ENCODE assay signal across 9 cellular contexts in genomic region chr12:79692249-79692619, GRCh38. TPM values are rescaled to one million over a fixed set of nuclear protein-coding genes. Genes with fewer than 3 reads are reported as not detected.
DNase-seq lines count a peak whose midpoint lies in the region; ATAC-seq and TF ChIP-seq lines count a peak whose summit lies in the region.
"Had no signal": no experiment of that assay in that cellular context is flagged by ENCODE, and none has a peak within 500 bp of the region (broad histone marks: within the 10 kb centered on the region; RNA-seq: fewer than 3 reads in every experiment).

No MANE protein-coding gene starts in this region.

- CTCF ChIA-PET in CD8-positive, alpha-beta memory T cell (lab: Charles Lee), result no interaction called here
- CTCF ChIA-PET in RWPE1 (lab: Yijun Ruan, JAX), result interaction anchor here (0.6 to 1.0 kb wide), 3 partner anchors 59 to 1086 kb away, joined by 3 to 4 read pairs (median 3); no protein-coding TSS in a partner anchor

- no peak overlapping the region for H2BK12ac ChIP-seq in neuronal stem cell (ENCODE audit: low read length)

- peak overlapping the region in 1 of 8 donors; percentile 23 for H3K27ac Mint-ChIP-seq in CD8-positive, alpha-beta memory T cell

- no peaks in the 10 kb centered on the region for H3K36me3 ChIP-seq in CD8-positive, alpha-beta memory T cell (ENCODE audit: insufficient read depth, low read length)
- H3K36me3 ChIP-seq in esophagus muscularis mucosa (no peaks in the 10 kb centered on the region), neuronal stem cell (replicated peaks in 1 of 2; ENCODE audit: control insufficient read depth in 2 of 2, insufficient read depth in 2 of 2, low read length in 2 of 2) (no peaks in the 10 kb centered on the region)

- H3K4me1 ChIP-seq in CD8-positive, alpha-beta memory T cell (ENCODE audit: insufficient read depth, low read length), result peaks cover 10% of the 10 kb centered on the region
- peaks cover 0 to 31% (median 20%) of the 10 kb centered on the region in 4 donors for H3K4me1 ChIP-seq in esophagus muscularis mucosa
- peaks cover 0 to 2% of the 10 kb centered on the region in 2 donors for H3K4me1 ChIP-seq in neuronal stem cell (ENCODE audit: control insufficient read depth in 2 of 2, insufficient read depth in 1 of 2, low read depth in 1 of 2, low read length in 2 of 2)

- peaks cover 14% of the 10 kb centered on the region for H3K27me3 ChIP-seq in CD8-positive, alpha-beta memory T cell (ENCODE audit: insufficient read depth, low read length, poor library complexity, severe bottlenecking)
- H3K27me3 ChIP-seq in esophagus muscularis mucosa (no peaks in the 10 kb centered on the region), neuronal stem cell (ENCODE audit: control insufficient read depth in 3 of 3, insufficient read depth in 3 of 3, low read depth in 1 of 3, low read length in 3 of 3) (no peaks in the 10 kb centered on the region)

- peaks cover 2% of the 10 kb centered on the region for H3K79me1 ChIP-seq in neuronal stem cell (ENCODE audit: low read depth, low read length)

- no peak overlapping the region for H2AK5ac ChIP-seq in neuronal stem cell (ENCODE audit: low read depth, low read length)

- intact Hi-C loops in esophagus muscularis mucosa (cut with DNase I) (loop anchor here (5.0 kb wide), 1 partner anchor 240 kb away; no protein-coding TSS in a partner anchor), Right ventricle myocardium superior (cut with DNase I) (no loop called here)

- no peak overlapping the region for H2BK15ac ChIP-seq in neuronal stem cell (ENCODE audit: low read length)

- TF ChIP-seq CTCF in RWPE1 (conservative IDR thresholded peaks at IDR 0.05; ENCODE audit: low read depth) (no peak), esophagus muscularis mucosa (IDR thresholded peaks at IDR 0.05) (no peak)

- no peak for DNase-seq in CD8-positive, alpha-beta memory T cell
- DNase-seq in RWPE1 (ENCODE audit: low spot score) (no peak), esophagus muscularis mucosa (ENCODE audit: extremely low spot score) (no peak), neuronal stem cell (ENCODE audit: low spot score) (no peak), Right ventricle myocardium superior (no peak)
- DNase-seq in activated CD4-positive, alpha-beta T cell treated with anti-CD3 and anti-CD28 coated beads for 1 hour, result no peak
- no peak for DNase-seq in activated CD4-positive, alpha-beta T cell treated with anti-CD3 and anti-CD28 coated beads, Interleukin-2, amount 50 U/mL, for 4 hours
- DNase-seq: NCI-H1436 treated with DMSO at 0.1 percent for 48 hours had no signal

- peaks cover 10 to 28% (median 25%) of the 10 kb centered on the region in 3 donors for H3K4me1 Mint-ChIP-seq in CD8-positive, alpha-beta memory T cell

- peak overlapping the region in 6 of 7 donors; percentile 4 to 82 (median 30) for H3K4me3 Mint-ChIP-seq in CD8-positive, alpha-beta memory T cell

- peaks cover 40 to 66% of the 10 kb centered on the region in 2 donors for H3K27me3 Mint-ChIP-seq in CD8-positive, alpha-beta memory T cell

- WGBS in esophagus muscularis mucosa, result 67% methylated on average over 4 of the region's 4 CpGs
- no CpG with 5 or more reads among the region's 4 CpGs for WGBS in neuronal stem cell (ENCODE audit: extremely low coverage in 2 of 2, insufficient read length in 2 of 2, insufficient replicate concordance in 1 of 2), 2 donors

- H3K36me3 Mint-ChIP-seq in CD8-positive, alpha-beta memory T cell, result no peaks in the 10 kb centered on the region

- peak overlapping the region; percentile 66 for H3K4me2 ChIP-seq in neuronal stem cell (ENCODE audit: insufficient read depth, low read length, poor library complexity, severe bottlenecking)

- no peak for TF ChIP-seq EP300 in esophagus muscularis mucosa (IDR thresholded peaks at IDR 0.05)

- no peaks in the 10 kb centered on the region for H3K9me3 ChIP-seq in CD8-positive, alpha-beta memory T cell (ENCODE audit: low read length)
- H3K9me3 ChIP-seq in esophagus muscularis mucosa (no peaks in the 10 kb centered on the region), neuronal stem cell (replicated peaks in 1 of 2; ENCODE audit: control insufficient read depth in 2 of 2, insufficient read depth in 1 of 2, low read depth in 1 of 2, low read length in 2 of 2) (no peaks in the 10 kb centered on the region)

- no peak overlapping the region for H3K23ac ChIP-seq in neuronal stem cell (ENCODE audit: low read depth, low read length, poor library complexity)

- ATAC-seq in GM19397 (IDR thresholded peaks at IDR 0.05; ENCODE audit: unreplicated experiment) (no peak), Right ventricle myocardium superior (ENCODE audit: poor library complexity) (no peak)

- H3K14ac ChIP-seq in neuronal stem cell (ENCODE audit: low read length), result no peak overlapping the region

- no peak for TF ChIP-seq POLR2A in esophagus muscularis mucosa (IDR thresholded peaks at IDR 0.05; ENCODE audit: low read depth)

- H3K4me3 ChIP-seq in CD8-positive, alpha-beta memory T cell (ENCODE audit: low read length), result no peak overlapping the region
- H3K4me3 ChIP-seq in esophagus muscularis mucosa, result peak overlapping the region; percentile 77 to 97 (median 85)
- H3K4me3 ChIP-seq in neuronal stem cell (ENCODE audit: low read length in 2 of 2), result no peak overlapping the region

- peak overlapping the region; percentile 99 for H2AFZ ChIP-seq in neuronal stem cell (ENCODE audit: low read length)

- H3K4ac ChIP-seq in neuronal stem cell (ENCODE audit: low read length), result no peak overlapping the region

- no peak overlapping the region for H3K18ac ChIP-seq in neuronal stem cell (ENCODE audit: low read length)

- no peak overlapping the region for H3K27ac ChIP-seq in CD8-positive, alpha-beta memory T cell (ENCODE audit: low read depth, low read length)
- H3K27ac ChIP-seq in RWPE1 (peak overlapping the region; percentile 97), esophagus muscularis mucosa (replicated peaks in 1 of 4) (peak overlapping the region; percentile 85 to 94 (median 93)), neuronal stem cell (replicated peaks; ENCODE audit: low read length) (no peak overlapping the region)

- peaks cover 0 to 6% (median 2%) of the 10 kb centered on the region in 5 donors for H3K9me3 Mint-ChIP-seq in CD8-positive, alpha-beta memory T cell

- H4K91ac ChIP-seq in neuronal stem cell (ENCODE audit: low read depth, low read length, poor library complexity), result no peak overlapping the region

- POLR2A ChIA-PET in CD8-positive, alpha-beta memory T cell (lab: Charles Lee), result no interaction called here
- POLR2A ChIA-PET in RWPE1 (lab: Yijun Ruan, JAX; ENCODE audit: low non-redundant PET), result interaction anchor here (1.5 kb wide), 1 partner anchor 93 kb away, joined by 3 read pairs; no protein-coding TSS in a partner anchor

- H2BK5ac ChIP-seq in neuronal stem cell (ENCODE audit: low read length), result no peak overlapping the region

- no peak overlapping the region for H2BK120ac ChIP-seq in neuronal stem cell (ENCODE audit: low read depth, low read length)

- H3K9ac ChIP-seq in neuronal stem cell (ENCODE audit: low read depth, low read length, poor library complexity), result no peak overlapping the region

- no peak overlapping the region for H4K8ac ChIP-seq in neuronal stem cell (ENCODE audit: low read depth, low read length)

RNA-seq across cellular contexts. Expression of gene PAWR, which starts 1.5 kb away (rescaled TPM):
- total RNA-seq in CD8-positive, alpha-beta memory T cell, result 1 to 10 TPM; 2.3 to 2.4 TPM
- 2.9 TPM for polyA plus RNA-seq in CD8-positive, alpha-beta memory T cell
- total RNA-seq in esophagus muscularis mucosa, result 100 to 1,000 TPM in 2 of 4 donors, 10 to 100 TPM in 2; 63.1 to 127 (median 97.9) TPM
- 39.7 TPM for polyA plus RNA-seq in neuronal stem cell (2013, experiment 1 of 2)
- 38.3 TPM for polyA plus RNA-seq in neuronal stem cell (2013, experiment 2 of 2)
- 7.2 TPM for total RNA-seq in Right ventricle myocardium superior

Comparison
In these comparisons a context has a peak if more than half of its experiments do, and no peak if none do; other contexts are left out.
1. H3K27ac ChIP-seq: peak in RWPE1 (single experiment) and esophagus muscularis mucosa (4 of 4); none in CD8-positive, alpha-beta memory T cell (single experiment) and neuronal stem cell (single experiment).
2. H3K4me3 ChIP-seq: peak in esophagus muscularis mucosa (4 of 4); none in CD8-positive, alpha-beta memory T cell (single experiment) and neuronal stem cell (0 of 2).